11 cellular contexts compared by ENCODE assay signal in genomic region chr4:106321814-106322213, GRCh38. TPM values are rescaled to one million over a fixed set of nuclear protein-coding genes. Genes with fewer than 3 reads are reported as not detected.
"Had no signal": no experiment of that assay in that cellular context is flagged by ENCODE, and none has a peak within 500 bp of the region (broad histone marks: within the 10 kb centered on the region; RNA-seq: fewer than 3 reads in every experiment).

No MANE protein-coding gene starts in this region.

RNA-seq across cellular contexts. Expression of gene GIMD1, which starts 46.8 kb away (rescaled TPM):
- total RNA-seq: activated CD4-positive, alpha-beta T cell treated with anti-CD3 and anti-CD28 coated beads, Interleukin-2, amount 10 ng/mL, durations not matched to agents 24 days and 14 days; activated CD8-positive, alpha-beta memory T cell treated with anti-CD3 and anti-CD28 coated beads for 36 hours; activated CD8-positive, alpha-beta T cell treated with anti-CD3 and anti-CD28 coated beads for 36 hours; activated T-cell treated with anti-CD3 and anti-CD28 coated beads, Interleukin-2, amount 50 U/mL, for 4 hours; activated T-helper 1 cell treated with anti-CD3 and anti-CD28 coated beads, Interleukin-12 subunit alpha, Interleukin-12 subunit beta, Interleukin-2, Interleukin-4 antibody, amounts not matched to agents 30 ng/mL and 10 ng/mL and 1 ng/mL, durations not matched to agents 14 hours and 24 hours and 36 hours; adrenal gland; astrocyte; body of pancreas; breast epithelium; cardiac septum; Right ventricle myocardium superior had no signal
- polyA plus RNA-seq: adrenal gland had no signal
